In the genomic region with DNA sequence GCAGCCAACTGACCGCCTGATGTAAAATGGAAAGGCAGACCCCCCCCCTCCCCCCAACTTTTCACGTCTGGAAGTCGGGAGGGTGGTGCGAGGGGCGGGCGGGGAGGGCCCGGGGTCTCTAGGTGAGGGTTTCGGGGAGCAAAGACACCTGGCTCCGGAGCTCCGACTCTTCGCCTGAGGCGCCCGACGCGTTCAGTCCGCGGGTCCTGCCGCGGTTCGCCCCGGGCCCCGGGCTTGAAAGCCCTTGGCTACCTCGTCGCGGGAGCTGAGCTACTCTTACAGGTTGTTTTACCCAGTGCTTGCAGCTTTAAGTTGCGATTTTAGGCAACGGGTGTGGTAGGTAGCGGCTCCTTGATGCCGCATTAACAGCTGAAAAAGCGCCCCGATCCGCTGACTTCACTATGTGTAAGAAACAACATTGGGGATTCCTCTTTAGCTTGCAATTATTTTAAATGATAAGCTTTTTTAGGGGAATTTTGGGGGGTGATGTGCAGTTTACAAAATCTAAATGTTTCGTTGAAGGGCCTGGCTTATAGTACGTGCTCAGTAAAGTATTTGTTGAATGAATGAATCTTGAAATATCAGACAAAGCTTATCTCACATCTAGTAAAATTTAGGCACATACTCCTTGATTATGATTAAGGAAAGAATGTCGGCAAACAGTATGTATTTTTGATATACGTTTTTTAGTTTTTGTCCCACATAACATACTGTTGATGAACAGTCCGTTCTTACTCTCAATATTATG, we compare ENCODE assay signal across 1 cellular context.
TF ChIP-seq lines count a peak whose summit lies in the region.

No MANE protein-coding gene starts in this region.

TF ChIP-seq in GM12878, 131 proteins besides CTCF, POLR2A, EP300 and RAD21 (continued from another document):
- TF ChIP-seq, protein P1, sequence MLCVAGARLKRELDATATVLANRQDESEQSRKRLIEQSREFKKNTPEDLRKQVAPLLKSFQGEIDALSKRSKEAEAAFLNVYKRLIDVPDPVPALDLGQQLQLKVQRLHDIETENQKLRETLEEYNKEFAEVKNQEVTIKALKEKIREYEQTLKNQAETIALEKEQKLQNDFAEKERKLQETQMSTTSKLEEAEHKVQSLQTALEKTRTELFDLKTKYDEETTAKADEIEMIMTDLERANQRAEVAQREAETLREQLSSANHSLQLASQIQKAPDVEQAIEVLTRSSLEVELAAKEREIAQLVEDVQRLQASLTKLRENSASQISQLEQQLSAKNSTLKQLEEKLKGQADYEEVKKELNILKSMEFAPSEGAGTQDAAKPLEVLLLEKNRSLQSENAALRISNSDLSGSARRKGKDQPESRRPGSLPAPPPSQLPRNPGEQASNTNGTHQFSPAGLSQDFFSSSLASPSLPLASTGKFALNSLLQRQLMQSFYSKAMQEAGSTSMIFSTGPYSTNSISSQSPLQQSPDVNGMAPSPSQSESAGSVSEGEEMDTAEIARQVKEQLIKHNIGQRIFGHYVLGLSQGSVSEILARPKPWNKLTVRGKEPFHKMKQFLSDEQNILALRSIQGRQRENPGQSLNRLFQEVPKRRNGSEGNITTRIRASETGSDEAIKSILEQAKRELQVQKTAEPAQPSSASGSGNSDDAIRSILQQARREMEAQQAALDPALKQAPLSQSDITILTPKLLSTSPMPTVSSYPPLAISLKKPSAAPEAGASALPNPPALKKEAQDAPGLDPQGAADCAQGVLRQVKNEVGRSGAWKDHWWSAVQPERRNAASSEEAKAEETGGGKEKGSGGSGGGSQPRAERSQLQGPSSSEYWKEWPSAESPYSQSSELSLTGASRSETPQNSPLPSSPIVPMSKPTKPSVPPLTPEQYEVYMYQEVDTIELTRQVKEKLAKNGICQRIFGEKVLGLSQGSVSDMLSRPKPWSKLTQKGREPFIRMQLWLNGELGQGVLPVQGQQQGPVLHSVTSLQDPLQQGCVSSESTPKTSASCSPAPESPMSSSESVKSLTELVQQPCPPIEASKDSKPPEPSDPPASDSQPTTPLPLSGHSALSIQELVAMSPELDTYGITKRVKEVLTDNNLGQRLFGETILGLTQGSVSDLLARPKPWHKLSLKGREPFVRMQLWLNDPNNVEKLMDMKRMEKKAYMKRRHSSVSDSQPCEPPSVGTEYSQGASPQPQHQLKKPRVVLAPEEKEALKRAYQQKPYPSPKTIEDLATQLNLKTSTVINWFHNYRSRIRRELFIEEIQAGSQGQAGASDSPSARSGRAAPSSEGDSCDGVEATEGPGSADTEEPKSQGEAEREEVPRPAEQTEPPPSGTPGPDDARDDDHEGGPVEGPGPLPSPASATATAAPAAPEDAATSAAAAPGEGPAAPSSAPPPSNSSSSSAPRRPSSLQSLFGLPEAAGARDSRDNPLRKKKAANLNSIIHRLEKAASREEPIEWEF (IDR thresholded peaks at IDR 0.05; ENCODE audit: insufficient replicate concordance, low read depth, low read length): no peak
- TF ChIP-seq TCF3 (IDR thresholded peaks at IDR 0.05; ENCODE audit: borderline replicate concordance, insufficient read depth, low read depth, low read length) (no peak), ZSCAN29 (IDR thresholded peaks at IDR 0.05) (no peak), SMAD1 (IDR thresholded peaks at IDR 0.05; ENCODE audit: low read depth, partially characterized antibody) (no peak), RELA (IDR thresholded peaks at IDR 0.05; ENCODE audit: borderline replicate concordance, partially characterized antibody) (no peak), IRF4 (IDR thresholded peaks at IDR 0.05; ENCODE audit: low read depth, low read length) (no peak), KAT2A (conservative IDR thresholded peaks at IDR 0.05; ENCODE audit: control insufficient read depth, low read depth, low read length) (no peak), DPF2 (IDR thresholded peaks at IDR 0.05) (no peak), TCF7 (IDR thresholded peaks at IDR 0.05; ENCODE audit: borderline replicate concordance) (no peak)
- TF ChIP-seq, protein P2, sequence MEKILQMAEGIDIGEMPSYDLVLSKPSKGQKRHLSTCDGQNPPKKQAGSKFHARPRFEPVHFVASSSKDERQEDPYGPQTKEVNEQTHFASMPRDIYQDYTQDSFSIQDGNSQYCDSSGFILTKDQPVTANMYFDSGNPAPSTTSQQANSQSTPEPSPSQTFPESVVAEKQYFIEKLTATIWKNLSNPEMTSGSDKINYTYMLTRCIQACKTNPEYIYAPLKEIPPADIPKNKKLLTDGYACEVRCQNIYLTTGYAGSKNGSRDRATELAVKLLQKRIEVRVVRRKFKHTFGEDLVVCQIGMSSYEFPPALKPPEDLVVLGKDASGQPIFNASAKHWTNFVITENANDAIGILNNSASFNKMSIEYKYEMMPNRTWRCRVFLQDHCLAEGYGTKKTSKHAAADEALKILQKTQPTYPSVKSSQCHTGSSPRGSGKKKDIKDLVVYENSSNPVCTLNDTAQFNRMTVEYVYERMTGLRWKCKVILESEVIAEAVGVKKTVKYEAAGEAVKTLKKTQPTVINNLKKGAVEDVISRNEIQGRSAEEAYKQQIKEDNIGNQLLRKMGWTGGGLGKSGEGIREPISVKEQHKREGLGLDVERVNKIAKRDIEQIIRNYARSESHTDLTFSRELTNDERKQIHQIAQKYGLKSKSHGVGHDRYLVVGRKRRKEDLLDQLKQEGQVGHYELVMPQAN (conservative IDR thresholded peaks at IDR 0.05): peak; percentile 16; the same call in 1 of the 2 replicates
- TF ChIP-seq, protein P3, sequence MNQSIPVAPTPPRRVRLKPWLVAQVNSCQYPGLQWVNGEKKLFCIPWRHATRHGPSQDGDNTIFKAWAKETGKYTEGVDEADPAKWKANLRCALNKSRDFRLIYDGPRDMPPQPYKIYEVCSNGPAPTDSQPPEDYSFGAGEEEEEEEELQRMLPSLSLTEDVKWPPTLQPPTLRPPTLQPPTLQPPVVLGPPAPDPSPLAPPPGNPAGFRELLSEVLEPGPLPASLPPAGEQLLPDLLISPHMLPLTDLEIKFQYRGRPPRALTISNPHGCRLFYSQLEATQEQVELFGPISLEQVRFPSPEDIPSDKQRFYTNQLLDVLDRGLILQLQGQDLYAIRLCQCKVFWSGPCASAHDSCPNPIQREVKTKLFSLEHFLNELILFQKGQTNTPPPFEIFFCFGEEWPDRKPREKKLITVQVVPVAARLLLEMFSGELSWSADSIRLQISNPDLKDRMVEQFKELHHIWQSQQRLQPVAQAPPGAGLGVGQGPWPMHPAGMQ (IDR thresholded peaks at IDR 0.05; ENCODE audit: borderline replicate concordance): no peak
- TF ChIP-seq, protein P4, sequence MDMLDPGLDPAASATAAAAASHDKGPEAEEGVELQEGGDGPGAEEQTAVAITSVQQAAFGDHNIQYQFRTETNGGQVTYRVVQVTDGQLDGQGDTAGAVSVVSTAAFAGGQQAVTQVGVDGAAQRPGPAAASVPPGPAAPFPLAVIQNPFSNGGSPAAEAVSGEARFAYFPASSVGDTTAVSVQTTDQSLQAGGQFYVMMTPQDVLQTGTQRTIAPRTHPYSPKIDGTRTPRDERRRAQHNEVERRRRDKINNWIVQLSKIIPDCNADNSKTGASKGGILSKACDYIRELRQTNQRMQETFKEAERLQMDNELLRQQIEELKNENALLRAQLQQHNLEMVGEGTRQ (IDR thresholded peaks at IDR 0.05; ENCODE audit: borderline replicate concordance, low read depth, low read length): no peak
- TF ChIP-seq, protein P5, sequence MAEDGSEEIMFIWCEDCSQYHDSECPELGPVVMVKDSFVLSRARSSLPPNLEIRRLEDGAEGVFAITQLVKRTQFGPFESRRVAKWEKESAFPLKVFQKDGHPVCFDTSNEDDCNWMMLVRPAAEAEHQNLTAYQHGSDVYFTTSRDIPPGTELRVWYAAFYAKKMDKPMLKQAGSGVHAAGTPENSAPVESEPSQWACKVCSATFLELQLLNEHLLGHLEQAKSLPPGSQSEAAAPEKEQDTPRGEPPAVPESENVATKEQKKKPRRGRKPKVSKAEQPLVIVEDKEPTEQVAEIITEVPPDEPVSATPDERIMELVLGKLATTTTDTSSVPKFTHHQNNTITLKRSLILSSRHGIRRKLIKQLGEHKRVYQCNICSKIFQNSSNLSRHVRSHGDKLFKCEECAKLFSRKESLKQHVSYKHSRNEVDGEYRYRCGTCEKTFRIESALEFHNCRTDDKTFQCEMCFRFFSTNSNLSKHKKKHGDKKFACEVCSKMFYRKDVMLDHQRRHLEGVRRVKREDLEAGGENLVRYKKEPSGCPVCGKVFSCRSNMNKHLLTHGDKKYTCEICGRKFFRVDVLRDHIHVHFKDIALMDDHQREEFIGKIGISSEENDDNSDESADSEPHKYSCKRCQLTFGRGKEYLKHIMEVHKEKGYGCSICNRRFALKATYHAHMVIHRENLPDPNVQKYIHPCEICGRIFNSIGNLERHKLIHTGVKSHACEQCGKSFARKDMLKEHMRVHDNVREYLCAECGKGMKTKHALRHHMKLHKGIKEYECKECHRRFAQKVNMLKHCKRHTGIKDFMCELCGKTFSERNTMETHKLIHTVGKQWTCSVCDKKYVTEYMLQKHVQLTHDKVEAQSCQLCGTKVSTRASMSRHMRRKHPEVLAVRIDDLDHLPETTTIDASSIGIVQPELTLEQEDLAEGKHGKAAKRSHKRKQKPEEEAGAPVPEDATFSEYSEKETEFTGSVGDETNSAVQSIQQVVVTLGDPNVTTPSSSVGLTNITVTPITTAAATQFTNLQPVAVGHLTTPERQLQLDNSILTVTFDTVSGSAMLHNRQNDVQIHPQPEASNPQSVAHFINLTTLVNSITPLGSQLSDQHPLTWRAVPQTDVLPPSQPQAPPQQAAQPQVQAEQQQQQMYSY (CRISPR knock-in tag; IDR thresholded peaks at IDR 0.05): no peak
